Comparison of ENCODE assay signal across 15 cellular contexts in genomic region chr1:169644298-169644697, GRCh38. TPM values are rescaled to one million over a fixed set of nuclear protein-coding genes. Genes with fewer than 3 reads are reported as not detected.
DNase-seq lines count a peak whose midpoint lies in the region; ATAC-seq, FAIRE-seq and TF ChIP-seq lines count a peak whose summit lies in the region.
"Had no signal": no experiment of that assay in that cellular context is flagged by ENCODE, and none has a peak within 500 bp of the region (broad histone marks: within the 10 kb centered on the region; RNA-seq: fewer than 3 reads in every experiment).

No MANE protein-coding gene starts in this region.

- H3K9me3 Mint-ChIP-seq in activated CD4-positive, alpha-beta T cell treated with anti-CD3 and anti-CD28 coated beads, Interleukin-2, amount 10 ng/mL, durations not matched to agents 24 days and 14 days = peaks cover 10% of the 10 kb centered on the region
- peaks cover 13% of the 10 kb centered on the region for H3K9me3 Mint-ChIP-seq in activated CD4-positive, alpha-beta T cell treated with anti-CD3 and anti-CD28 coated beads for 36 hours (ENCODE audit: low read depth)

- DNase-seq in activated CD4-positive, alpha-beta T cell treated with anti-CD3 and anti-CD28 coated beads, Interleukin-2, amount 10 ng/mL, durations not matched to agents 24 days and 14 days = peak; percentile 37
- no peak for DNase-seq in activated CD4-positive, alpha-beta T cell treated with anti-CD3 and anti-CD28 coated beads for 36 hours
- DNase-seq in GM12878 (ENCODE audit: low read depth, low spot score) (no peak), midbrain (lab: John Stamatoyannopoulos, UW) (peak; percentile 24), WERI-Rb-1 (no peak), SJCRH30 (no peak), amygdala (lab: John Stamatoyannopoulos, UW) (no peak)
- DNase-seq: 8988T; ACHN; CD4-positive, alpha-beta memory T cell; GF-D8; KG1 had no signal

- WGBS in GM12878 (ENCODE audit: insufficient coverage, insufficient replicate concordance, low lambda C conversion rate, missing lambda C conversion rate) = 33% methylated on average over 3 of the region's 3 CpGs

- no peak for ATAC-seq in activated CD4-positive, alpha-beta T cell treated with anti-CD3 and anti-CD28 coated beads for 36 hours
- no peak for ATAC-seq in GM12878
- ATAC-seq: HCT116 had no signal

- CTCF ChIA-PET in activated CD4-positive, alpha-beta T cell treated with anti-CD3 and anti-CD28 coated beads for 36 hours (lab: Charles Lee) = interaction anchor here (1.3 kb wide), 1 partner anchor 16 kb away, joined by 4 read pairs; no protein-coding TSS in a partner anchor
- CTCF ChIA-PET in GM12878 (lab: Yijun Ruan, JAX) = no interaction called here

- H3K9me3 ChIP-seq in GM12878 (replicated peaks; ENCODE audit: control insufficient read depth, insufficient read depth, low read length) (no peaks in the 10 kb centered on the region; the same call in 2 of the 3 replicates), WERI-Rb-1 (ENCODE audit: severe bottlenecking) (no peaks in the 10 kb centered on the region), SJCRH30 (replicated peaks) (no peaks in the 10 kb centered on the region)

- BruUV-seq in GM12878 (replicated peaks; lab: Mats Ljungman, UMichigan) = no TSS peak

- H3K27me3 ChIP-seq in GM12878 (replicated peaks in 1 of 2; ENCODE audit: control insufficient read depth in 2 of 2, insufficient read depth in 2 of 2, low read length in 1 of 2) = no peaks in the 10 kb centered on the region
- no peaks in the 10 kb centered on the region for H3K27me3 ChIP-seq in WERI-Rb-1 (ENCODE audit: insufficient read depth, low read depth, severe bottlenecking)
- no peaks in the 10 kb centered on the region for H3K27me3 ChIP-seq in SJCRH30
- H3K27me3 ChIP-seq: BLaER1 treated with 17β-estradiol and CSF1 and Interleukin-3, amounts not matched to agents 10 nM and 100 nM had no signal

- no peaks in the 10 kb centered on the region for H3K27me3 Mint-ChIP-seq in activated CD4-positive, alpha-beta T cell treated with anti-CD3 and anti-CD28 coated beads, Interleukin-2, amount 10 ng/mL, durations not matched to agents 24 days and 14 days
- H3K27me3 Mint-ChIP-seq in activated CD4-positive, alpha-beta T cell treated with anti-CD3 and anti-CD28 coated beads for 36 hours = no peaks in the 10 kb centered on the region
- H3K27me3 Mint-ChIP-seq: CD4-positive, alpha-beta memory T cell had no signal

- peak; percentile 23 for FAIRE-seq in GM12878 (lab: Jason Lieb, UNC)
- FAIRE-seq: H54 had no signal

- H3K36me3 Mint-ChIP-seq in activated CD4-positive, alpha-beta T cell treated with anti-CD3 and anti-CD28 coated beads, Interleukin-2, amount 10 ng/mL, durations not matched to agents 24 days and 14 days (ENCODE audit: low read depth) = peaks cover 5% of the 10 kb centered on the region
- H3K36me3 Mint-ChIP-seq in activated CD4-positive, alpha-beta T cell treated with anti-CD3 and anti-CD28 coated beads for 36 hours (ENCODE audit: low read depth) = peaks cover 8% of the 10 kb centered on the region

- no peak for TF ChIP-seq POLR2A in GM12878 (IDR thresholded peaks at IDR 0.05; ENCODE audit: low read depth, low read length)

- no peak overlapping the region for H3K9ac ChIP-seq in GM12878 (ENCODE audit: control insufficient read depth, insufficient read depth, low read length)
- H3K9ac ChIP-seq: BLaER1 treated with 17β-estradiol and CSF1 and Interleukin-3, amounts not matched to agents 10 nM and 100 nM had no signal

- intact Hi-C loops in activated CD4-positive, alpha-beta T cell treated with anti-CD3 and anti-CD28 coated beads, Interleukin-2, amount 10 ng/mL, durations not matched to agents 24 days and 14 days (cut with micrococcal nuclease) = no loop called here
- intact Hi-C loops in activated CD4-positive, alpha-beta T cell treated with anti-CD3 and anti-CD28 coated beads for 36 hours (cut with DNase I, micrococcal nuclease) = loop anchor here in 1 of 2 experiments (5.0 kb wide), 1 partner anchor 42 kb away; no protein-coding TSS in a partner anchor
- intact Hi-C loops in GM12878 (cut with micrococcal nuclease; ENCODE audit: unreplicated experiment) = no loop called here

- H4K20me1 ChIP-seq in GM12878 (ENCODE audit: control insufficient read depth, insufficient read depth) = no peaks in the 10 kb centered on the region
- H4K20me1 ChIP-seq: BLaER1 treated with 17β-estradiol and CSF1 and Interleukin-3, amounts not matched to agents 10 nM and 100 nM had no signal

- H3K4me1 ChIP-seq in GM12878 (ENCODE audit: control insufficient read depth, insufficient read depth, low read length) (no peaks in the 10 kb centered on the region), SJCRH30 (no peaks in the 10 kb centered on the region)

- H3K36me3 ChIP-seq in GM12878 (ENCODE audit: control insufficient read depth in 2 of 2, insufficient read depth in 2 of 2, low read length in 1 of 2) = no peaks in the 10 kb centered on the region
- H3K36me3 ChIP-seq in WERI-Rb-1 = no peaks in the 10 kb centered on the region
- no peaks in the 10 kb centered on the region for H3K36me3 ChIP-seq in SJCRH30
- H3K36me3 ChIP-seq: BLaER1 treated with 17β-estradiol and CSF1 and Interleukin-3, amounts not matched to agents 10 nM and 100 nM had no signal

- in situ Hi-C loops in GM12878 (cut with MboI) = no loop called here

- POLR2A ChIA-PET in activated CD4-positive, alpha-beta T cell treated with anti-CD3 and anti-CD28 coated beads for 36 hours (lab: Charles Lee) = no interaction called here
- POLR2A ChIA-PET in GM12878 (lab: Charles Lee) = no interaction called here

- no peak for TF ChIP-seq RAD21 in GM12878 (IDR thresholded peaks at IDR 0.05; ENCODE audit: insufficient read depth, low read depth, low read length)

- H3K4me3 ChIP-seq in GM12878 = no peak overlapping the region
- H3K4me3 ChIP-seq in WERI-Rb-1 (ENCODE audit: low read depth, low read length) = no peak overlapping the region
- no peak overlapping the region for H3K4me3 ChIP-seq in SJCRH30
- H3K4me3 ChIP-seq: BLaER1 treated with 17β-estradiol and CSF1 and Interleukin-3, amounts not matched to agents 10 nM and 100 nM had no signal

- no peak overlapping the region for H3K4me2 ChIP-seq in GM12878 (ENCODE audit: control insufficient read depth, insufficient read depth)
- H3K4me2 ChIP-seq: BLaER1 treated with 17β-estradiol and CSF1 and Interleukin-3, amounts not matched to agents 10 nM and 100 nM had no signal

- H3K27ac ChIP-seq in GM12878 (ENCODE audit: control insufficient read depth, insufficient read depth) (no peak overlapping the region), WERI-Rb-1 (no peak overlapping the region), SJCRH30 (no peak overlapping the region)
- H3K27ac ChIP-seq: BLaER1 treated with 17β-estradiol and CSF1 and Interleukin-3, amounts not matched to agents 10 nM and 100 nM had no signal

- no peak overlapping the region for H3K4me3 Mint-ChIP-seq in activated CD4-positive, alpha-beta T cell treated with anti-CD3 and anti-CD28 coated beads, Interleukin-2, amount 10 ng/mL, durations not matched to agents 24 days and 14 days
- no peak overlapping the region for H3K4me3 Mint-ChIP-seq in activated CD4-positive, alpha-beta T cell treated with anti-CD3 and anti-CD28 coated beads for 36 hours

- H2AFZ ChIP-seq in GM12878 (ENCODE audit: control insufficient read depth, low read depth, low read length) = no peak overlapping the region

- H3K27ac Mint-ChIP-seq in activated CD4-positive, alpha-beta T cell treated with anti-CD3 and anti-CD28 coated beads, Interleukin-2, amount 10 ng/mL, durations not matched to agents 24 days and 14 days = no peak overlapping the region
- H3K27ac Mint-ChIP-seq in activated CD4-positive, alpha-beta T cell treated with anti-CD3 and anti-CD28 coated beads for 36 hours = no peak overlapping the region

- no peak for TF ChIP-seq CTCF in GM12878 (IDR thresholded peaks at IDR 0.05 in 2 of 3, conservative IDR thresholded peaks at IDR 0.05 in 1 of 3; ENCODE audit: control insufficient read depth in 2 of 3, extremely low read depth in 1 of 3, insufficient read depth in 1 of 3, low read depth in 3 of 3, low read length in 3 of 3)
- TF ChIP-seq CTCF in WERI-Rb-1 (IDR thresholded peaks at IDR 0.05; ENCODE audit: low read depth, low read length) = no peak

- peaks cover 15% of the 10 kb centered on the region for H3K4me1 Mint-ChIP-seq in activated CD4-positive, alpha-beta T cell treated with anti-CD3 and anti-CD28 coated beads, Interleukin-2, amount 10 ng/mL, durations not matched to agents 24 days and 14 days
- peaks cover 37% of the 10 kb centered on the region for H3K4me1 Mint-ChIP-seq in activated CD4-positive, alpha-beta T cell treated with anti-CD3 and anti-CD28 coated beads for 36 hours

- no peaks in the 10 kb centered on the region for H3K79me2 ChIP-seq in GM12878 (ENCODE audit: control insufficient read depth, insufficient read depth, low read length)

- SMC1A ChIA-PET in GM12878 (lab: Charles Lee; ENCODE audit: uncharacterized antibody, unreplicated experiment) = interaction anchor here (1.0 to 1.8 kb wide), 2 partner anchors 15 to 68 kb away, joined by 3 to 5 read pairs; no protein-coding TSS in a partner anchor

- RAD21 ChIA-PET in GM12878 (lab: Charles Lee; ENCODE audit: unreplicated experiment) = no interaction called here

- TF ChIP-seq EP300 in GM12878 (IDR thresholded peaks at IDR 0.05; ENCODE audit: borderline replicate concordance in 1 of 2, control insufficient read depth in 1 of 2, low read depth in 2 of 2, low read length in 2 of 2) = no peak

RNA-seq across cellular contexts. Expression of gene SELP, which starts 14.4 kb away (rescaled TPM):
- 0.14 TPM in 1 of 2 replicates, not detected in the other for total RNA-seq in activated CD4-positive, alpha-beta T cell treated with anti-CD3 and anti-CD28 coated beads, Interleukin-2, amount 10 ng/mL, durations not matched to agents 24 days and 14 days
- 1 to 10 TPM in 1 of 2 experiments, under 1 TPM in 1; 0.50 to 1.4 TPM for total RNA-seq in activated CD4-positive, alpha-beta T cell treated with anti-CD3 and anti-CD28 coated beads for 36 hours
- not detected in 2 replicates for total RNA-seq in GM12878 (2013; cell fraction: nucleolus; rRNA removed)
- total RNA-seq in GM12878 (2014; rRNA removed) (not detected in 2 replicates), GM12878 (2014; rRNA removed; fragmentation: Illumina TruSeq; extraction: Trizol) (0.04 TPM in 1 of 2 replicates, not detected in the other), GM12878 (2021) (not detected in 2 replicates)
- not detected for polyA plus RNA-seq in GM12878 (2011; ENCODE audit: low read depth)
- polyA plus RNA-seq in GM12878 (2011; rRNA removed) (0.23 and 0.40 TPM in 2 replicates), GM12878 (2014; fragmentation: Illumina TruSeq; extraction: Trizol) (0.06 TPM in 1 of 2 replicates, not detected in the other), GM12878 (2014; fragmentation: Nextera tagmentation; extraction: Ambion mirVana) (not detected), GM12878 (2014; rRNA removed) (not detected in 2 replicates), GM12878 (2016; fragmentation: Nextera tagmentation; extraction: Ambion mirVana) (not detected)
- polyA plus RNA-seq in GM12878 (2011; cell fraction: cytosol; rRNA removed) = 0.10 and 0.19 TPM in 2 replicates
- polyA plus RNA-seq in GM12878 (2011; cell fraction: nucleus; rRNA removed) = 0.31 and 0.84 TPM in 2 replicates
- polyA plus RNA-seq in GM12878 (2012) = not detected in 2 replicates
- polyA minus RNA-seq in GM12878 (2011; rRNA and poly(A)+ RNA removed) = 0.36 TPM in 1 of 2 replicates, not detected in the other
- not detected in 2 replicates for polyA minus RNA-seq in GM12878 (2011; cell fraction: cytosol; rRNA and poly(A)+ RNA removed)
- 0.29 and 0.48 TPM in 2 replicates for polyA minus RNA-seq in GM12878 (2011; cell fraction: nucleus; rRNA and poly(A)+ RNA removed)
- total RNA-seq in SJCRH30 (2014; rRNA removed; shearing (Covaris generic)) = not detected in 2 replicates

RNA-seq across cellular contexts. Expression of gene F5, which starts 58.0 kb away (rescaled TPM):
- total RNA-seq in activated CD4-positive, alpha-beta T cell treated with anti-CD3 and anti-CD28 coated beads, Interleukin-2, amount 10 ng/mL, durations not matched to agents 24 days and 14 days = 46.3 and 51.3 TPM in 2 replicates
- 10 to 100 TPM; 49.8 to 57.8 TPM for total RNA-seq in activated CD4-positive, alpha-beta T cell treated with anti-CD3 and anti-CD28 coated beads for 36 hours
- not detected in 2 replicates for total RNA-seq in GM12878 (2013; cell fraction: nucleolus; rRNA removed)
- total RNA-seq in GM12878 (2014; rRNA removed) (under 0.01 and 0.22 TPM in 2 replicates), GM12878 (2014; rRNA removed; fragmentation: Illumina TruSeq; extraction: Trizol) (0.09 and 0.18 TPM in 2 replicates), GM12878 (2021) (0.29 and 0.72 TPM in 2 replicates)
- polyA plus RNA-seq in GM12878 (2011; ENCODE audit: low read depth) = not detected
- polyA plus RNA-seq in GM12878 (2011; rRNA removed) (3.8 and 4.9 TPM in 2 replicates), GM12878 (2014; fragmentation: Illumina TruSeq; extraction: Trizol) (0.40 and 0.54 TPM in 2 replicates), GM12878 (2014; fragmentation: Nextera tagmentation; extraction: Ambion mirVana) (under 1 TPM; 0.29 to 0.46 TPM), GM12878 (2014; rRNA removed) (0.09 and 0.47 TPM in 2 replicates), GM12878 (2016; fragmentation: Nextera tagmentation; extraction: Ambion mirVana) (under 1 TPM; 0.13 to 0.35 TPM)
- 2.1 and 3.1 TPM in 2 replicates for polyA plus RNA-seq in GM12878 (2011; cell fraction: cytosol; rRNA removed)
- 5.9 and 8.1 TPM in 2 replicates for polyA plus RNA-seq in GM12878 (2011; cell fraction: nucleus; rRNA removed)
- polyA plus RNA-seq in GM12878 (2012) = 0.12 and 0.15 TPM in 2 replicates
- polyA minus RNA-seq in GM12878 (2011; rRNA and poly(A)+ RNA removed) = 3.3 and 4.9 TPM in 2 replicates
- 1.9 and 3.3 TPM in 2 replicates for polyA minus RNA-seq in GM12878 (2011; cell fraction: cytosol; rRNA and poly(A)+ RNA removed)
- 4.5 and 4.7 TPM in 2 replicates for polyA minus RNA-seq in GM12878 (2011; cell fraction: nucleus; rRNA and poly(A)+ RNA removed)
- total RNA-seq in SJCRH30 (2014; rRNA removed; shearing (Covaris generic)) = not detected in 2 replicates

Comparison
In these comparisons a context has a peak if more than half of its experiments do, and no peak if none do; other contexts are left out.
1. DNase-seq: peak in activated CD4-positive, alpha-beta T cell treated with anti-CD3 and anti-CD28 coated beads, Interleukin-2, amount 10 ng/mL, durations not matched to agents 24 days and 14 days (single experiment) and midbrain (single experiment); none in activated CD4-positive, alpha-beta T cell treated with anti-CD3 and anti-CD28 coated beads for 36 hours (single experiment), GM12878 (single experiment), WERI-Rb-1 (single experiment), SJCRH30 (0 of 2) and amygdala (0 of 56).
2. RNA of gene F5, which starts 58.0 kb away (total RNA-seq): 49.8 to 57.8 TPM in activated CD4-positive, alpha-beta T cell treated with anti-CD3 and anti-CD28 coated beads for 36 hours and 46.3 to 51.3 TPM in activated CD4-positive, alpha-beta T cell treated with anti-CD3 and anti-CD28 coated beads, Interleukin-2, amount 10 ng/mL, durations not matched to agents 24 days and 14 days; under 0.01 to 0.72 TPM in GM12878 and not detected in SJCRH30; every median in the first group is over 10 times any median in the second.